Comparison of ENCODE assay signal across 9 cellular contexts in the genomic region with DNA sequence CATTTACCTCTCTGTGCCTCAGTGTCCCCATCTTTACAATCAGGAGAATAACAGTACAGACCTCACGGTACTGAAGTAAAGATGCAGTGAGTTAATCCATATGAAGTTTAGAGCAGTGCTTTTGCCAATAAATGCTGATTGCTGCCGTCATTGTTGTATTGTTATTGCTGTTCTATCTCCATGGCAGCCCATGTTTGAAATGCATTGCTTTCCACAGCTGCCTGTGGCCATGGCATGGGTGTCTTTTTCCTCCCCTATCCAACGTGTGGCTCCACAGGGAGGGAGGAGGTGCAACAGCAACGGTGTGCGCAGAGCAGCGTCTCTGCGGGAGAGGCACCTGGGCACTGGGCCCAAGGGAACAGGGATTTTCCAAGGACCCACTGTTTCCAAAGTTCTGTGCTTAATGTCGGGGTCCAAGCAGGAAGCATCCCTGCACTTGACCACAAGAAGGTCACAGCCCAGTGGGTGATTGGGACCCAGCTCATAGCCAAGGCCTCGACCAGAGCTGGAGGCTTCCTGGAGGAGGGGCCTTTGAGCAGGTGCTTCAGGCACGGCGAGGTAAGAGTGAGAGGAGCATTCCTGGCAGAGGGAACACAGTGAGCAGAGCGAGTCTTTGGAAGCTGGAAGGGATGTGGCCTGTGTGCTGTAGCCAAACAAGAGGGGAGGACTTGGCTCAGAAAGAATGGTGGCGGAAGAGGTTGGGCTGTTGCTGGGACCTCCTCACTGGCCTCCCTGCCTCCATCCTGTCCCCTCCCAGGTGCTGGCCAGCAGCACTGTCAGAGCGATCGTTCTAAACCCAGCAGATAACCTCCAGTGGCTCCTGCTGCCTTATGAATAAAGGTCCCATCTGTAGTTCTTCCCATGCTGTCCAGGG. TPM values are rescaled to one million over a fixed set of nuclear protein-coding genes. Genes with fewer than 3 reads are reported as not detected.
DNase-seq lines count a peak whose midpoint lies in the region; FAIRE-seq and TF ChIP-seq lines count a peak whose summit lies in the region.
"Had no signal": no experiment of that assay in that cellular context is flagged by ENCODE, and none has a peak within 500 bp of the region (broad histone marks: within the 10 kb centered on the region; RNA-seq: fewer than 3 reads in every experiment).

No MANE protein-coding gene starts in this region.

- H3K4me3 ChIP-seq in astrocyte (ENCODE audit: insufficient read depth, low read depth, low read length) (no peak overlapping the region), testis (no peak overlapping the region)

- peak overlapping the region; percentile 91 for H3K27ac Mint-ChIP-seq in astrocyte (ENCODE audit: unreplicated experiment)
- H3K27ac Mint-ChIP-seq in activated naive CD4-positive, alpha-beta T cell treated with anti-CD3 and anti-CD28 coated beads for 36 hours = no peak overlapping the region

- TF ChIP-seq CTCF in astrocyte (IDR thresholded peaks at IDR 0.05; ENCODE audit: insufficient read depth, low read depth, low read length) = no peak
- no peak for TF ChIP-seq CTCF in testis (IDR thresholded peaks at IDR 0.05)

- TF ChIP-seq POLR2A in testis (IDR thresholded peaks at IDR 0.05) = no peak

- FAIRE-seq in astrocyte (lab: Jason Lieb, UNC) = no peak

- H3K36me3 ChIP-seq in astrocyte (ENCODE audit: insufficient read depth, low read length) (no peaks in the 10 kb centered on the region), testis (ENCODE audit: low read depth, missing control alignments) (no peaks in the 10 kb centered on the region)

- H3K9ac ChIP-seq in astrocyte (ENCODE audit: low read length) = peak overlapping the region; percentile 78

- peaks cover 85% of the 10 kb centered on the region for H3K79me2 ChIP-seq in astrocyte (ENCODE audit: insufficient read depth, low read length)

- H3K4me1 Mint-ChIP-seq in astrocyte (ENCODE audit: low read depth, unreplicated experiment) = peaks cover 35% of the 10 kb centered on the region
- peaks cover 28% of the 10 kb centered on the region for H3K4me1 Mint-ChIP-seq in activated naive CD4-positive, alpha-beta T cell treated with anti-CD3 and anti-CD28 coated beads for 36 hours (ENCODE audit: low read depth)

- WGBS in testis, 2 donors = 42 to 47% methylated on average over 8 to 15 of the region's 15 CpGs

- H4K20me1 ChIP-seq in astrocyte (ENCODE audit: insufficient read depth, low read length) = peaks cover 66% of the 10 kb centered on the region

- no peaks in the 10 kb centered on the region for H3K9me3 Mint-ChIP-seq in astrocyte (ENCODE audit: unreplicated experiment)
- H3K9me3 Mint-ChIP-seq in activated naive CD4-positive, alpha-beta T cell treated with anti-CD3 and anti-CD28 coated beads for 36 hours = no peaks in the 10 kb centered on the region

- DNase-seq in NCI-H1417 (lab: John Stamatoyannopoulos, UW) = peak in 2 of 3 experiments; percentile 22 to 29
- DNase-seq in NCI-H1417 treated with DMSO at 0.1 percent for 48 hours (lab: John Stamatoyannopoulos, UW) = no peak
- no peak for DNase-seq in astrocyte (ENCODE audit: low read depth)
- DNase-seq in kidney tubule cell (ENCODE audit: low spot score) = peak; percentile 83
- DNase-seq in testis = no peak
- DNase-seq in activated naive CD4-positive, alpha-beta T cell treated with anti-CD3 and anti-CD28 coated beads for 36 hours = no peak
- no peak for DNase-seq in superior temporal gyrus (ENCODE audit: extremely low spot score)
- no peak for DNase-seq in NCI-H128 (lab: John Stamatoyannopoulos, UW; ENCODE audit: unreplicated experiment)
- DNase-seq: NCI-H1092 had no signal

- H3K27me3 ChIP-seq in astrocyte (ENCODE audit: insufficient read depth, low read length) = no peaks in the 10 kb centered on the region
- no peaks in the 10 kb centered on the region for H3K27me3 ChIP-seq in testis

- peak overlapping the region; percentile 79 for H3K4me2 ChIP-seq in astrocyte (ENCODE audit: low read length)

- H3K9me3 ChIP-seq in astrocyte (ENCODE audit: insufficient read depth, low read depth, low read length) (no peaks in the 10 kb centered on the region), testis (no peaks in the 10 kb centered on the region)

- peaks cover 4% of the 10 kb centered on the region for H3K27me3 Mint-ChIP-seq in astrocyte (ENCODE audit: low read depth, unreplicated experiment)
- no peaks in the 10 kb centered on the region for H3K27me3 Mint-ChIP-seq in activated naive CD4-positive, alpha-beta T cell treated with anti-CD3 and anti-CD28 coated beads for 36 hours (ENCODE audit: low read depth)

- H3K27ac ChIP-seq in astrocyte (ENCODE audit: low read depth, low read length) (peak overlapping the region; percentile 80), testis (peak overlapping the region; percentile 31 to 58)

- H3K36me3 Mint-ChIP-seq in astrocyte (ENCODE audit: low read depth, unreplicated experiment) = peaks cover 2% of the 10 kb centered on the region
- H3K36me3 Mint-ChIP-seq in activated naive CD4-positive, alpha-beta T cell treated with anti-CD3 and anti-CD28 coated beads for 36 hours (ENCODE audit: low read depth) = no peaks in the 10 kb centered on the region

- CTCF ChIA-PET in activated naive CD4-positive, alpha-beta T cell treated with anti-CD3 and anti-CD28 coated beads for 36 hours (lab: Charles Lee) = no interaction called here

- intact Hi-C loops in testis (cut with DNase I; ENCODE audit: low total_unique reads) = loop anchor here (5.0 to 10.0 kb wide), 3 partner anchors 127 to 350 kb away; a partner anchor contains a TSS
- intact Hi-C loops in activated naive CD4-positive, alpha-beta T cell treated with anti-CD3 and anti-CD28 coated beads for 36 hours (cut with micrococcal nuclease) = loop anchor here (5.0 kb wide), 2 partner anchors 127 to 402 kb away; a partner anchor contains a TSS

- H3K4me3 Mint-ChIP-seq in astrocyte (ENCODE audit: unreplicated experiment) = peak overlapping the region; percentile 40
- H3K4me3 Mint-ChIP-seq in activated naive CD4-positive, alpha-beta T cell treated with anti-CD3 and anti-CD28 coated beads for 36 hours = no peak overlapping the region

- no peak overlapping the region for H2AFZ ChIP-seq in astrocyte (ENCODE audit: low read depth, low read length)

- H3K4me1 ChIP-seq in astrocyte (ENCODE audit: insufficient read depth, low read length) (peaks cover 30% of the 10 kb centered on the region), testis (peaks cover 33% of the 10 kb centered on the region)

RNA-seq across cellular contexts. Expression of a gene that starts 3.9 kb away (rescaled TPM):
- total RNA-seq in astrocyte (39.1 and 39.8 TPM in 2 replicates), testis (10 to 100 TPM; 42.8 to 44.5 TPM)
- 17.5 TPM for polyA plus RNA-seq in testis (ENCODE audit: insufficient read depth, low read depth, low replicate concordance)
- 10 to 100 TPM in 1 of 2 experiments, 1 to 10 TPM in 1; 9.2 to 12.0 TPM for total RNA-seq in activated naive CD4-positive, alpha-beta T cell treated with anti-CD3 and anti-CD28 coated beads for 36 hours

Comparison
In these comparisons a context has a peak if more than half of its experiments do, and no peak if none do; other contexts are left out.
1. DNase-seq: peak in NCI-H1417 (2 of 3) and kidney tubule cell (single experiment); none in NCI-H1417 treated with DMSO at 0.1 percent for 48 hours (single experiment), astrocyte (single experiment), testis (single experiment), activated naive CD4-positive, alpha-beta T cell treated with anti-CD3 and anti-CD28 coated beads for 36 hours (single experiment), superior temporal gyrus (single experiment) and NCI-H128 (single experiment).